In the genomic region with DNA sequence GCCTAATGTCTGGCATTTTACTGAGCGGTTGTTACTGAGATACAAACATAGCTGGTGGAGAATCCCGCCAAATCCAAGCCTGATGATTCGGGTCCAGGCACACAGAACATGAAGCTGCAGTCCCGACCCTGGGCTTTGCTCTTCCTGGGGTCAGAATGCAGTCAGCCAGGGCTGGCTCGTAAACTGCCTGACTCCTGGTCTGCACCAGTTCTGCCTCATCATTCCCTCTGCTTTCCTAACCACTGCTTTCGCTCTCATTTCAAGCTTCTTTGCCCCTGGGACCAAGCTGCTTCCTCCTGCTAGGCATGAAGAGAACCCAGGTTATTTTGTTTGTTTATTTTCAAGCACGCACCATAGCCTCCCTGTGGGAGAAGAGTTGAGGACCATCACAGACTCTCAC, we compare ENCODE assay signal across 25 cellular contexts. TPM values are rescaled to one million over a fixed set of nuclear protein-coding genes. Genes with fewer than 3 reads are reported as not detected.
DNase-seq lines count a peak whose midpoint lies in the region; TF ChIP-seq lines count a peak whose summit lies in the region.
"Had no signal": no experiment of that assay in that cellular context is flagged by ENCODE, and none has a peak within 500 bp of the region (broad histone marks: within the 10 kb centered on the region; RNA-seq: fewer than 3 reads in every experiment).

No MANE protein-coding gene starts in this region.

- H3K27me3 ChIP-seq in testis, result no peaks in the 10 kb centered on the region
- no peaks in the 10 kb centered on the region for H3K27me3 ChIP-seq in effector memory CD4-positive, alpha-beta T cell (replicated peaks; ENCODE audit: control insufficient read depth, insufficient read depth, low read length, poor library complexity, severe bottlenecking)
- H3K27me3 ChIP-seq: adrenal gland, gastroesophageal sphincter, upper lobe of left lung had no signal

- no peak overlapping the region for H3K4me3 ChIP-seq in testis
- no peak overlapping the region for H3K4me3 ChIP-seq in effector memory CD4-positive, alpha-beta T cell (ENCODE audit: insufficient read depth, low read depth, low read length, poor library complexity, severe bottlenecking)
- H3K4me3 ChIP-seq: adrenal gland, gastroesophageal sphincter, lower lobe of right lung, psoas muscle, skin epidermis, upper lobe of left lung had no signal

- no peaks in the 10 kb centered on the region for H3K36me3 ChIP-seq in testis (ENCODE audit: low read depth, missing control alignments)
- peaks cover 12% of the 10 kb centered on the region for H3K36me3 ChIP-seq in effector memory CD4-positive, alpha-beta T cell (ENCODE audit: control insufficient read depth, insufficient read depth, low read length)
- H3K36me3 ChIP-seq: lower lobe of right lung had no signal

- intact Hi-C loops in testis (cut with DNase I; ENCODE audit: low total_unique reads), result no loop called here

- peak overlapping the region; percentile 90 for H3K27ac Mint-ChIP-seq in glutamatergic neuron (ENCODE audit: unreplicated experiment)
- H3K27ac Mint-ChIP-seq: activated CD8-positive, alpha-beta T cell treated with anti-CD3 and anti-CD28 coated beads, Interleukin-2, amount 10 ng/mL, durations not matched to agents 7 days and 5 days; effector memory CD8-positive, alpha-beta T cell; HFFc6 had no signal

- TF ChIP-seq CTCF in glutamatergic neuron (IDR thresholded peaks at IDR 0.05; ENCODE audit: partially characterized antibody, unreplicated experiment) (no peak), testis (IDR thresholded peaks at IDR 0.05) (no peak)

- peaks cover 5% of the 10 kb centered on the region for H3K27me3 Mint-ChIP-seq in glutamatergic neuron (ENCODE audit: unreplicated experiment)
- H3K27me3 Mint-ChIP-seq: effector memory CD8-positive, alpha-beta T cell had no signal

- DNase-seq in NCI-H2107 treated with DMSO at 0.1 percent for 48 hours (lab: John Stamatoyannopoulos, UW; ENCODE audit: unreplicated experiment) (peak; percentile 71), NCI-H2107 (lab: John Stamatoyannopoulos, UW) (no peak), NCI-H187 treated with DMSO at 0.1 percent for 48 hours (lab: John Stamatoyannopoulos, UW) (peak; percentile 33), glutamatergic neuron (no peak), testis (peak; percentile 62), kidney tubule cell (ENCODE audit: low spot score) (no peak), amniotic stem cell (lab: John Stamatoyannopoulos, UW) (no peak)
- no peak for DNase-seq in effector memory CD4-positive, alpha-beta T cell
- DNase-seq: 8988T; activated CD8-positive, alpha-beta T cell treated with anti-CD3 and anti-CD28 coated beads, Interleukin-2, amount 10 ng/mL, durations not matched to agents 7 days and 5 days; activated gamma-delta T cell; activated T-cell treated with anti-CD3 and anti-CD28 coated beads, Interleukin-2, amount 50 U/mL, for 1 hour; COR-L47; effector memory CD8-positive, alpha-beta T cell; HFFc6; lower lobe of right lung; NCI-H1092; NCI-H2081; psoas muscle; RPMI8226; T-helper 1 cell; upper lobe of left lung had no signal

- H3K4me1 ChIP-seq in testis, result no peaks in the 10 kb centered on the region
- H3K4me1 ChIP-seq in effector memory CD4-positive, alpha-beta T cell (ENCODE audit: control insufficient read depth, insufficient read depth, low read length, poor library complexity, severe bottlenecking), result no peaks in the 10 kb centered on the region
- H3K4me1 ChIP-seq: adrenal gland, gastroesophageal sphincter, lower lobe of right lung, psoas muscle, upper lobe of left lung had no signal

- H3K27ac ChIP-seq in testis, result peak overlapping the region in 1 of 2 donors; percentile 8
- no peak overlapping the region for H3K27ac ChIP-seq in effector memory CD4-positive, alpha-beta T cell (ENCODE audit: insufficient read depth, low read length, poor library complexity, severe bottlenecking)
- H3K27ac ChIP-seq: adrenal gland, gastroesophageal sphincter, lower lobe of right lung, psoas muscle, skin epidermis, upper lobe of left lung had no signal

- no peak for TF ChIP-seq POLR2A in testis (IDR thresholded peaks at IDR 0.05)

- peak overlapping the region; percentile 39 for H3K4me3 Mint-ChIP-seq in glutamatergic neuron (ENCODE audit: unreplicated experiment)
- H3K4me3 Mint-ChIP-seq: activated CD8-positive, alpha-beta T cell treated with anti-CD3 and anti-CD28 coated beads, Interleukin-2, amount 10 ng/mL, durations not matched to agents 7 days and 5 days; effector memory CD8-positive, alpha-beta T cell; HFFc6 had no signal

- H3K9me3 Mint-ChIP-seq in glutamatergic neuron (ENCODE audit: unreplicated experiment), result peaks cover 9% of the 10 kb centered on the region
- H3K9me3 Mint-ChIP-seq: effector memory CD8-positive, alpha-beta T cell; HFFc6 had no signal

- H3K36me3 Mint-ChIP-seq in glutamatergic neuron (ENCODE audit: unreplicated experiment), result no peaks in the 10 kb centered on the region

- WGBS in testis, 2 donors, result 56% methylated on average over 7 of the region's 7 CpGs

- H3K9me3 ChIP-seq in testis, result no peaks in the 10 kb centered on the region
- H3K9me3 ChIP-seq in effector memory CD4-positive, alpha-beta T cell (ENCODE audit: control insufficient read depth, low read length), result no peaks in the 10 kb centered on the region
- H3K9me3 ChIP-seq: adrenal gland, gastroesophageal sphincter, lower lobe of right lung, psoas muscle, upper lobe of left lung had no signal

- H3K4me1 Mint-ChIP-seq in glutamatergic neuron (ENCODE audit: low read depth, unreplicated experiment), result peaks cover 53% of the 10 kb centered on the region

RNA-seq across cellular contexts. Expression of a gene that starts 39.3 kb away (rescaled TPM):
- total RNA-seq in glutamatergic neuron (ENCODE audit: unreplicated experiment) (24.5 TPM), testis (10 to 100 TPM; 44.7 to 49.4 TPM)
- 21.9 TPM for polyA plus RNA-seq in testis (ENCODE audit: insufficient read depth, low read depth, low replicate concordance)

Comparison
In these comparisons a context has a peak if more than half of its experiments do, and no peak if none do; other contexts are left out.
1. DNase-seq: peak in NCI-H2107 treated with DMSO at 0.1 percent for 48 hours (single experiment), NCI-H187 treated with DMSO at 0.1 percent for 48 hours (single experiment) and testis (single experiment); none in NCI-H2107 (single experiment), glutamatergic neuron (single experiment), kidney tubule cell (single experiment), effector memory CD4-positive, alpha-beta T cell (0 of 3) and amniotic stem cell (single experiment).